In the genomic region with DNA sequence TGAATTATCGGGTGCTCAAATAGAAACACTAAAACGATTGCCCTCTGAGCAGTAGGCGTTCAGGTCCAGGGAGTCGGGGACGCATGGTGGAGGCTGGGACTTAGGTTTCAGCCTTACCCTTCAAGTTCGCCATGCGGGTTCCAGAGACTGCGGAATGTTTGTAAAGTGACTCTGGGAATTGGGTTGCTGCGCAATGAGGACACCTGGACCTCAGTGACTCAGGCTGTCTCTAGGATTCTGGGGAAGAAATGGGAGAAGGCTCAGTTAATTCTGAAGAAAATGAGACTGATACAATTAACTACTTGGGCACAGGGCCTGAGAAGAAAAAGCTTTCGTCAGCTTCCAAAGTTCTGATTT, we compare ENCODE assay signal across 8 cellular contexts. TPM values are rescaled to one million over a fixed set of nuclear protein-coding genes. Genes with fewer than 3 reads are reported as not detected.
A peak's percentile ranks its signal among the peaks of the same experiment; 100 is the strongest.
DNase-seq lines count a peak whose midpoint lies in the region; TF ChIP-seq lines count a peak whose summit lies in the region.

No MANE protein-coding gene starts in this region.

- no peaks in the 10 kb centered on the region for H3K9me3 ChIP-seq in endodermal cell (ENCODE audit: control insufficient read depth, low read length)

- intact Hi-C loops in CD14-positive monocyte (cut with micrococcal nuclease) = loop anchor here in 1 of 2 donors (5.0 kb wide), 1 partner anchor 38 kb away; no protein-coding TSS in a partner anchor

- H3K36me3 ChIP-seq in endodermal cell (ENCODE audit: control insufficient read depth, insufficient read depth, low read length) = no peaks in the 10 kb centered on the region

- H3K36me3 Mint-ChIP-seq in CD14-positive monocyte (peaks cover 32 to 41% of the 10 kb centered on the region in 2 donors), endodermal cell (ENCODE audit: low read depth) (no peaks in the 10 kb centered on the region), nephron progenitor cell (ENCODE audit: low read depth) (no peaks in the 10 kb centered on the region)

- no peak overlapping the region for H3K9ac ChIP-seq in endodermal cell (ENCODE audit: extremely low read depth, low read length, poor library complexity, severe bottlenecking)

- peak overlapping the region; percentile 91 to 92 for H3K4me3 Mint-ChIP-seq in CD14-positive monocyte
- H3K4me3 Mint-ChIP-seq in endodermal cell = peak overlapping the region; percentile 53
- peak overlapping the region; percentile 72 for H3K4me3 Mint-ChIP-seq in nephron progenitor cell

- 57 to 69% methylated on average over 10 of the region's 10 CpGs for WGBS in endodermal cell (ENCODE audit: insufficient coverage in 1 of 2, insufficient read length in 1 of 2), 2 experiments

- H3K4me1 Mint-ChIP-seq in CD14-positive monocyte = peaks cover 76% of the 10 kb centered on the region
- peaks cover 5% of the 10 kb centered on the region for H3K4me1 Mint-ChIP-seq in endodermal cell
- peaks cover 10% of the 10 kb centered on the region for H3K4me1 Mint-ChIP-seq in nephron progenitor cell

- H3K9me3 Mint-ChIP-seq in CD14-positive monocyte (no peaks in the 10 kb centered on the region), endodermal cell (no peaks in the 10 kb centered on the region), nephron progenitor cell (no peaks in the 10 kb centered on the region)

- no peaks in the 10 kb centered on the region for H3K4me1 ChIP-seq in endodermal cell (ENCODE audit: control insufficient read depth, insufficient read depth, low read length)

- peaks cover 70% of the 10 kb centered on the region for H3K27me3 ChIP-seq in endodermal cell (ENCODE audit: control insufficient read depth, insufficient read depth, low read length, poor library complexity, severe bottlenecking)

- H3K27me3 Mint-ChIP-seq in CD14-positive monocyte (ENCODE audit: low read depth in 3 of 3) (peaks cover 0 to 2% (median 2%) of the 10 kb centered on the region in 3 donors), endodermal cell (ENCODE audit: insufficient read depth) (peaks cover 70% of the 10 kb centered on the region), nephron progenitor cell (ENCODE audit: low read depth, poor library complexity) (peaks cover 66% of the 10 kb centered on the region)

- DNase-seq in CD14-positive monocyte (ENCODE audit: low spot score) (no peak), LoVo (ENCODE audit: low spot score) (peak; percentile 39), endodermal cell (peak; percentile 67), nephron progenitor cell (no peak), COLO668 (lab: John Stamatoyannopoulos, UW; ENCODE audit: unreplicated experiment) (no peak), NCI-H2107 (lab: John Stamatoyannopoulos, UW) (no peak), NCI-H1930 (lab: John Stamatoyannopoulos, UW) (no peak), SW 1271 (lab: John Stamatoyannopoulos, UW) (no peak)

- no peak overlapping the region for H3K27ac ChIP-seq in endodermal cell (ENCODE audit: low read depth, low read length)

- peak overlapping the region; percentile 72 for H3K4me3 ChIP-seq in endodermal cell (ENCODE audit: low read length)

- H3K27ac Mint-ChIP-seq in CD14-positive monocyte (peak overlapping the region; percentile 85 to 96 (median 93)), endodermal cell (no peak overlapping the region), nephron progenitor cell (no peak overlapping the region)

- TF ChIP-seq CTCF in CD14-positive monocyte (IDR thresholded peaks at IDR 0.05) = no peak
- no peak for TF ChIP-seq CTCF in endodermal cell (conservative IDR thresholded peaks at IDR 0.05)
- no peak for TF ChIP-seq CTCF in nephron progenitor cell (IDR thresholded peaks at IDR 0.05)

RNA-seq across cellular contexts. Expression of a gene that starts 1.1 kb away (rescaled TPM):
- polyA plus RNA-seq in CD14-positive monocyte = 100 to 1,000 TPM; 788 to 878 TPM
- total RNA-seq in endodermal cell = 1 to 10 TPM; 1.0 to 2.0 TPM
- polyA plus RNA-seq in endodermal cell (2013, experiment 1 of 2) = 2.7 TPM
- polyA plus RNA-seq in endodermal cell (2013, experiment 2 of 2) = 3.9 TPM

Comparison
In these comparisons a context has a peak if more than half of its experiments do, and no peak if none do; other contexts are left out.
1. DNase-seq: peak in LoVo (single experiment) and endodermal cell (single experiment); none in CD14-positive monocyte (single experiment), nephron progenitor cell (single experiment), COLO668 (single experiment), NCI-H2107 (single experiment), NCI-H1930 (0 of 2) and SW 1271 (0 of 2).
2. H3K27ac Mint-ChIP-seq: peak in CD14-positive monocyte (7 of 7); none in endodermal cell (single experiment) and nephron progenitor cell (single experiment).
3. Peak in every context shown above with its lines, with median percentiles within 50 percentile points of each other: H3K4me3 Mint-ChIP-seq.